Comparison of ENCODE assay signal across 1 cellular context in the genomic region with DNA sequence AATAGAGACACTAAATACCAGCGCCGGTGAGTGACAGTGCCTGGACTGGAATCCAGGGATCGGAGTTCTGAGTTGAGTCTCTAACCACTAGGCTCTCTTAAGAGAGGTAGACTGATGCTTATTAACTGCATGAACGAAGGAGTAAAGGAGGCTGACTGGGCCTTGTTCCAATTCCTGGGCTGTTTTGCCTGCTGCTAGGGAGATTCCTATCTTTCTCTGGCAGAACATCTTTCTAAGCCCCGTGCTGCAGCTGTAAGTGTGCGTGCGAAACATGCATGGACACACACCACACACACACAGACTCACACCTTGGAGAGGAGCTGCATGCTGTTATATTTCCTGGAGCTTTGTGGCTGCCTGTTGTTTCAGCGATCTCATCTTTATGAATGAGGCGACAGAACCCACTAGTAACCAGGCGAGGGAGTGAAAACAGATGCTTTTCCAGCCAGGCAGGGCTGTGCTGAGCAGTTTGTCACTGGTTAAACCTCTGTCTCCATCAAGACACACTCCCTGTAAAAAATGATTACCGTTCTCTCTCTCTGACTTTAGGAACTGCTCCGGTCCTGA.
A peak's percentile ranks its signal among the peaks of the same experiment; 100 is the strongest.
TF ChIP-seq lines count a peak whose summit lies in the region.

No MANE protein-coding gene starts in this region.

TF ChIP-seq in K562, 482 proteins besides CTCF, POLR2A, EP300 and RAD21 (continued from another document and continues in another):
- TF ChIP-seq, protein P1, sequence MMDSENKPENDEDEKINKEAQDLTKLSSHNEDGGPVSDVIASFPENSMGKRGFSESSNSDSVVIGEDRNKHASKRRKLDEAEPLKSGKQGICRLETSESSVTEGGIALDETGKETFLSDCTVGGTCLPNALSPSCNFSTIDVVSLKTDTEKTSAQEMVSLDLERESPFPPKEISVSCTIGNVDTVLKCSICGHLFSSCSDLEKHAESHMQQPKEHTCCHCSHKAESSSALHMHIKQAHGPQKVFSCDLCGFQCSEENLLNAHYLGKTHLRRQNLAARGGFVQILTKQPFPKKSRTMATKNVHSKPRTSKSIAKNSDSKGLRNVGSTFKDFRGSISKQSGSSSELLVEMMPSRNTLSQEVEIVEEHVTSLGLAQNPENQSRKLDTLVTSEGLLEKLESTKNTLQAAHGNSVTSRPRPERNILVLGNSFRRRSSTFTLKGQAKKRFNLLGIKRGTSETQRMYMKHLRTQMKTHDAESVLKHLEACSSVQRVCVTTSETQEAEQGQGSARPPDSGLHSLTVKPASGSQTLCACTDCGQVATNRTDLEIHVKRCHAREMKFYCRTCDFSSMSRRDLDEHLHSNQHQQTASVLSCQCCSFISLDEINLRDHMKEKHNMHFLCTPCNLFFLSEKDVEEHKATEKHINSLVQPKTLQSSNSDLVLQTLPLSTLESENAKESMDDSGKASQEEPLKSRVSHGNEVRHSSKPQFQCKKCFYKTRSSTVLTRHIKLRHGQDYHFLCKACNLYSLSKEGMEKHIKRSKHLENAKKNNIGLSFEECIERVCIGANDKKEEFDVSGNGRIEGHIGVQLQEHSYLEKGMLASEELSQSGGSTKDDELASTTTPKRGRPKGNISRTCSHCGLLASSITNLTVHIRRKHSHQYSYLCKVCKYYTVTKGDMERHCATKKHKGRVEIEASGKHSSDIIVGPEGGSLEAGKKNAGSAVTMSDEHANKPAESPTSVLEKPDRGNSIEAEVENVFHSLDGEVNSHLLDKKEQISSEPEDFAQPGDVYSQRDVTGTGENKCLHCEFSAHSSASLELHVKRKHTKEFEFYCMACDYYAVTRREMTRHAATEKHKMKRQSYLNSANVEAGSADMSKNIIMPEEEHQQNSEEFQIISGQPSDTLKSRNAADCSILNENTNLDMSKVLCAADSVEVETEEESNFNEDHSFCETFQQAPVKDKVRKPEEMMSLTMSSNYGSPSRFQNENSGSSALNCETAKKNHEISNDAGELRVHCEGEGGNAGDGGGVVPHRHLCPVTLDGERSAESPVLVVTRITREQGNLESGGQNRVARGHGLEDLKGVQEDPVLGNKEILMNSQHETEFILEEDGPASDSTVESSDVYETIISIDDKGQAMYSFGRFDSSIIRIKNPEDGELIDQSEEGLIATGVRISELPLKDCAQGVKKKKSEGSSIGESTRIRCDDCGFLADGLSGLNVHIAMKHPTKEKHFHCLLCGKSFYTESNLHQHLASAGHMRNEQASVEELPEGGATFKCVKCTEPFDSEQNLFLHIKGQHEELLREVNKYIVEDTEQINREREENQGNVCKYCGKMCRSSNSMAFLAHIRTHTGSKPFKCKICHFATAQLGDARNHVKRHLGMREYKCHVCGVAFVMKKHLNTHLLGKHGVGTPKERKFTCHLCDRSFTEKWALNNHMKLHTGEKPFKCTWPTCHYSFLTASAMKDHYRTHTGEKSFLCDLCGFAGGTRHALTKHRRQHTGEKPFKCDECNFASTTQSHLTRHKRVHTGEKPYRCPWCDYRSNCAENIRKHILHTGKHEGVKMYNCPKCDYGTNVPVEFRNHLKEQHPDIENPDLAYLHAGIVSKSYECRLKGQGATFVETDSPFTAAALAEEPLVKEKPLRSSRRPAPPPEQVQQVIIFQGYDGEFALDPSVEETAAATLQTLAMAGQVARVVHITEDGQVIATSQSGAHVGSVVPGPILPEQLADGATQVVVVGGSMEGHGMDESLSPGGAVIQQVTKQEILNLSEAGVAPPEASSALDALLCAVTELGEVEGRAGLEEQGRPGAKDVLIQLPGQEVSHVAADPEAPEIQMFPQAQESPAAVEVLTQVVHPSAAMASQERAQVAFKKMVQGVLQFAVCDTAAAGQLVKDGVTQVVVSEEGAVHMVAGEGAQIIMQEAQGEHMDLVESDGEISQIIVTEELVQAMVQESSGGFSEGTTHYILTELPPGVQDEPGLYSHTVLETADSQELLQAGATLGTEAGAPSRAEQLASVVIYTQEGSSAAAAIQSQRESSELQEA (IDR thresholded peaks at IDR 0.05; ENCODE audit: low read depth): no peak
- TF ChIP-seq NEUROD1 (IDR thresholded peaks at IDR 0.05; ENCODE audit: borderline replicate concordance, low read depth, low read length, partially characterized antibody) (peak; percentile 78), ZNF143 (CRISPR knock-in tag; IDR thresholded peaks at IDR 0.05) (no peak), PYGO2 (tag; IDR thresholded peaks at IDR 0.05) (peak; percentile 30; the same call in 1 of the 2 replicates), DPF2 (IDR thresholded peaks at IDR 0.05) (peak; percentile 38; the same call in 1 of the 2 replicates), TCFL5 (CRISPR knock-in tag; conservative IDR thresholded peaks at IDR 0.05) (no peak), HDAC2 (IDR thresholded peaks at IDR 0.05) (peak; percentile 75; the same call in 1 of the 2 replicates), ELF2 (CRISPR knock-in tag; IDR thresholded peaks at IDR 0.05) (no peak), FUS (optimal IDR thresholded peaks at IDR 0.05; ENCODE audit: low read depth, low read length) (no peak), PTBP1 (IDR thresholded peaks at IDR 0.05; ENCODE audit: low read depth, low read length) (no peak), HNRNPUL1 (IDR thresholded peaks at IDR 0.05; ENCODE audit: low read length) (no peak), PRPF4 (IDR thresholded peaks at IDR 0.05; ENCODE audit: insufficient read depth, low read depth, low read length, poor library complexity, severe bottlenecking) (no peak), KLF16 (IDR thresholded peaks at IDR 0.05) (no peak), CREBBP (IDR thresholded peaks at IDR 0.05; ENCODE audit: low read depth, low read length) (no peak), ZNF12 (CRISPR knock-in tag; IDR thresholded peaks at IDR 0.05) (no peak), MAFK (IDR thresholded peaks at IDR 0.05; ENCODE audit: low read length) (0 out of 2 replicates have a peak, but pooled peaks have one; percentile 25), ZFX (CRISPR knock-in tag; IDR thresholded peaks at IDR 0.05) (0 out of 2 replicates have a peak, but pooled peaks have one; percentile 30), DIDO1 (tag; IDR thresholded peaks at IDR 0.05; ENCODE audit: low read depth) (0 out of 2 replicates have a peak, but pooled peaks have one; percentile 10), ZNF354B (CRISPR knock-in tag; IDR thresholded peaks at IDR 0.05) (no peak), ZNF76 (CRISPR knock-in tag; IDR thresholded peaks at IDR 0.05; ENCODE audit: borderline replicate concordance) (no peak), TAF7 (tag; IDR thresholded peaks at IDR 0.05) (no peak), TOE1 (IDR thresholded peaks at IDR 0.05; ENCODE audit: borderline replicate concordance) (peak; percentile 52; the same call in 1 of the 2 replicates), TOE1 (CRISPR knock-in tag; IDR thresholded peaks at IDR 0.05; ENCODE audit: borderline replicate concordance, low read depth) (no peak)
- TF ChIP-seq, protein P2, sequence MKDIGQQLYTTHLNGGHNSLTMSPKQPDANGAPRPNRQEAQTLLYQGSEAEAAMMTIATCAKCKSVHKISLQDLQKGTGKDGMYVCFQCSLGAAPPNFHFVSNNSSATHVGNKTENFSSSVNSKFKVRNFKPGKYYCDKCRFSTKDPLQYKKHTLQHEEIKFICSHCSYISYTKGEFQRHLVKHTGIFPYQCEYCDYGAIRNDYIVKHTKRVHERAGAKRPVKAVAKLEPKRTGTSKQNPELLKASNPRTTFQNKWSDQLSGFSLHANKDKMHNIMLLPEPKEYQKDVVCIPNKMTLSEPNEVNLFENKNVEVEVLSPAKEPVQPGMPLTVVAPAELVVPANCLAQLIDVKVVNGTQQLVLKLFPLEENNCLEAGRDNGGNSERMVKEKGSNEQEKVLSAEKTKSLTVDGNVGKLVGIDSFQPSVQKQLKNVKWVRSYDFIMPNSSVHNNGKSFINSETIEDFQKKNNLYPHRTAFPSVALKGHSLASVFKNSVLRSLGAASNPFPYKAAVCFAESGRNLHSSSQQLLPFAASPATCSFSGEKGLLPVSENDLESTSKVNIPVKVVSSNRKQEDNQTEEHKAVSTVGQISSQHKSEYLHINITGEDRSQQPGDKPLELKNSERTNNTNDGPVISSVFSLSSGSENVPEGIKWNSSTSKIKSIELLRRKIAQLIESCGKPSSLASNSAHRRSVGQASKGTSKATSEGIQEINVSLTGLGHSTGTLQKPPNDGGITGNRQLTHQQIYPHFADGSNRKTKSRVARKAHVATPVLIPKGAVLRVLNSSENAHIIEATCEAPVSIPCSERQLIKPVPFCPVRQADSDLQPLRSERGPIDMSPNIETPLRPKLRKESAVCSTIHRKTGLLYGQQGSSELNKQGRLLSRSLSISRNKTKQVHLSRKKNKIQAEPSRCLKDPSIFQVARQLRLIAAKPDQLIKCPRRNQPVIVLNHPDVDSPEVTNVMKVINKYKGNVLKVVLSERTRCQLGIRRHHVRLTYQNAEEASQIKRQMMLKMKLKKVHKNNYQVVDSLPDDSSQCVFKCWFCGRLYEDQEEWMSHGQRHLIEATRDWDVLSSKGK (CRISPR knock-in tag; IDR thresholded peaks at IDR 0.05): no peak
- TF ChIP-seq, protein P3, sequence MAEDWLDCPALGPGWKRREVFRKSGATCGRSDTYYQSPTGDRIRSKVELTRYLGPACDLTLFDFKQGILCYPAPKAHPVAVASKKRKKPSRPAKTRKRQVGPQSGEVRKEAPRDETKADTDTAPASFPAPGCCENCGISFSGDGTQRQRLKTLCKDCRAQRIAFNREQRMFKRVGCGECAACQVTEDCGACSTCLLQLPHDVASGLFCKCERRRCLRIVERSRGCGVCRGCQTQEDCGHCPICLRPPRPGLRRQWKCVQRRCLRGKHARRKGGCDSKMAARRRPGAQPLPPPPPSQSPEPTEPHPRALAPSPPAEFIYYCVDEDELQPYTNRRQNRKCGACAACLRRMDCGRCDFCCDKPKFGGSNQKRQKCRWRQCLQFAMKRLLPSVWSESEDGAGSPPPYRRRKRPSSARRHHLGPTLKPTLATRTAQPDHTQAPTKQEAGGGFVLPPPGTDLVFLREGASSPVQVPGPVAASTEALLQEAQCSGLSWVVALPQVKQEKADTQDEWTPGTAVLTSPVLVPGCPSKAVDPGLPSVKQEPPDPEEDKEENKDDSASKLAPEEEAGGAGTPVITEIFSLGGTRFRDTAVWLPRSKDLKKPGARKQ (CRISPR knock-in tag; IDR thresholded peaks at IDR 0.05): no peak
- TF ChIP-seq, protein P4, sequence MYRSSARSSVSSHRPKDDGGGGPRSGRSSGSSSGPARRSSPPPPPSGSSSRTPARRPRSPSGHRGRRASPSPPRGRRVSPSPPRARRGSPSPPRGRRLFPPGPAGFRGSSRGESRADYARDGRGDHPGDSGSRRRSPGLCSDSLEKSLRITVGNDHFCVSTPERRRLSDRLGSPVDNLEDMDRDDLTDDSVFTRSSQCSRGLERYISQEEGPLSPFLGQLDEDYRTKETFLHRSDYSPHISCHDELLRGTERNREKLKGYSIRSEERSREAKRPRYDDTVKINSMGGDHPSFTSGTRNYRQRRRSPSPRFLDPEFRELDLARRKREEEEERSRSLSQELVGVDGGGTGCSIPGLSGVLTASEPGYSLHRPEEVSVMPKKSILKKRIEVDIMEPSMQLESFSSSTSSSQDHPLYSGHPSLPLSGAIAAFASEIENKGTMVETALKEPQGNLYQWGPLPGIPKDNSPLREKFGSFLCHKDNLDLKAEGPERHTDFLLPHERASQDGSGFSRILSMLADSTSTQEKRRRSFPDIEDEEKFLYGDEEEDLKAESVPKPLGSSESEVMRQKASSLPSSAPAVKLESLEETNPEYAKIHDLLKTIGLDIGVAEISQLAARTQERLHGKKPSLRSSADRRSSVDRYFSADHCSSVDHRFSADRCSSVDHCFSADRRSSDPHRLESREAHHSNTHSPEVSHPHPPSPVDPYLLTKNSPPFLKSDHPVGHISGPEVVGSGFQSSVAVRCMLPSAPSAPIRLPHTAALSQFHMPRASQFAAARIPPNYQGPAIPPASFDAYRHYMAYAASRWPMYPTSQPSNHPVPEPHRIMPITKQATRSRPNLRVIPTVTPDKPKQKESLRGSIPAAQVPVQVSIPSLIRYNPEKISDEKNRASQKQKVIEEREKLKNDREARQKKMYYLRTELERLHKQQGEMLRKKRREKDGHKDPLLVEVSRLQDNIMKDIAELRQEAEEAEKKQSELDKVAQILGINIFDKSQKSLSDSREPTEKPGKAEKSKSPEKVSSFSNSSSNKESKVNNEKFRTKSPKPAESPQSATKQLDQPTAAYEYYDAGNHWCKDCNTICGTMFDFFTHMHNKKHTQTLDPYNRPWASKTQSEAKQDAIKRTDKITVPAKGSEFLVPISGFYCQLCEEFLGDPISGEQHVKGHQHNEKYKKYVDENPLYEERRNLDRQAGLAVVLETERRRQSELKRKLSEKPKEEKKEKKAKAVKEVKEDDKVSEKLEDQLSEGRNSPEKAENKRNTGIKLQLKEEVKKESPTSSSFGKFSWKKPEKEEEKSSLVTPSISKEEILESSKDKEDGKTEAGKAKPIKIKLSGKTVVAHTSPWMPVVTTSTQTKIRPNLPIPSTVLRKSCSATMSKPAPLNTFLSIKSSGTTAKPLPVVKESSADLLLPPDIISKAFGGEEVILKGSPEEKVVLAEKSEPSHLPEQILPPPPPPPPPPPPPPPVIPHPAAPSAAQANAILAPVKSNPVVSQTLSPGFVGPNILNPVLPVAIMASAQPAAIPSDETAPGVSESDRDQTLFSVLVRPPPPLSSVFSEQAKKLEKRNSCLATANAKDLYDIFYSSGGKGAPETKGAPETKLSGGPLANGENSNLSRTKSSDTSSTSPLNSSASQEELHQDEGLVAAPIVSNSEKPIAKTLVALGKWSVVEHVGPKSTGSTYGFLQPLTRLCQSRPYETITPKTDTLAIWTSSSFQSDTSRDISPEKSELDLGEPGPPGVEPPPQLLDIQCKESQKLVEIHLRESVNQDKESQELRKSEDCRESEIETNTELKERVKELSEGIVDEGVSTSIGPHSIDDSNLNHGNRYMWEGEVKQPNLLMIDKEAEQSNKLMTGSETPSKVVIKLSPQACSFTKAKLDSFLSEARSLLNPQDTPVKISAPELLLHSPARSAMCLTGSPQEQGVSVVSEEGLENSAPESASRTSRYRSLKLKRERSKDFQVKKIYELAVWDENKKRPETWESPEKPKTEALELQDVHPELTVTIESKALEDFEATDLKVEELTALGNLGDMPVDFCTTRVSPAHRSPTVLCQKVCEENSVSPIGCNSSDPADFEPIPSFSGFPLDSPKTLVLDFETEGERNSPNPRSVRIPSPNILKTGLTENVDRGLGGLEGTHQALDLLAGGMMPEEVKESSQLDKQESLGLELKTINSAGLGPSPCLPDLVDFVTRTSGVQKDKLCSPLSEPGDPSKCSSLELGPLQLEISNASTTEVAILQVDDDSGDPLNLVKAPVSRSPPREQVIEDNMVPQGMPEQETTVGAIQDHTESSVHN (IDR thresholded peaks at IDR 0.05; ENCODE audit: borderline replicate concordance in 1 of 2, low read depth in 1 of 2): no peak
- TF ChIP-seq, protein P5, sequence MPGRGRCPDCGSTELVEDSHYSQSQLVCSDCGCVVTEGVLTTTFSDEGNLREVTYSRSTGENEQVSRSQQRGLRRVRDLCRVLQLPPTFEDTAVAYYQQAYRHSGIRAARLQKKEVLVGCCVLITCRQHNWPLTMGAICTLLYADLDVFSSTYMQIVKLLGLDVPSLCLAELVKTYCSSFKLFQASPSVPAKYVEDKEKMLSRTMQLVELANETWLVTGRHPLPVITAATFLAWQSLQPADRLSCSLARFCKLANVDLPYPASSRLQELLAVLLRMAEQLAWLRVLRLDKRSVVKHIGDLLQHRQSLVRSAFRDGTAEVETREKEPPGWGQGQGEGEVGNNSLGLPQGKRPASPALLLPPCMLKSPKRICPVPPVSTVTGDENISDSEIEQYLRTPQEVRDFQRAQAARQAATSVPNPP (IDR thresholded peaks at IDR 0.05; ENCODE audit: borderline replicate concordance, insufficient read depth, insufficient read length): no peak
- TF ChIP-seq, protein P6, sequence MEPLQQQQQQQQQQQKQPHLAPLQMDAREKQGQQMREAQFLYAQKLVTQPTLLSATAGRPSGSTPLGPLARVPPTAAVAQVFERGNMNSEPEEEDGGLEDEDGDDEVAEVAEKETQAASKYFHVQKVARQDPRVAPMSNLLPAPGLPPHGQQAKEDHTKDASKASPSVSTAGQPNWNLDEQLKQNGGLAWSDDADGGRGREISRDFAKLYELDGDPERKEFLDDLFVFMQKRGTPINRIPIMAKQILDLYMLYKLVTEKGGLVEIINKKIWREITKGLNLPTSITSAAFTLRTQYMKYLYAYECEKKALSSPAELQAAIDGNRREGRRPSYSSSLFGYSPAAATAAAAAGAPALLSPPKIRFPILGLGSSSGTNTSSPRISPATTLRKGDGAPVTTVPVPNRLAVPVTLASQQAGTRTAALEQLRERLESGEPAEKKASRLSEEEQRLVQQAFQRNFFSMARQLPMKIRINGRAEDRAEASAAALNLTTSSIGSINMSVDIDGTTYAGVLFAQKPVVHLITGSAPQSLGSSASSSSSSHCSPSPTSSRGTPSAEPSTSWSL (CRISPR knock-in tag; IDR thresholded peaks at IDR 0.05; ENCODE audit: borderline replicate concordance): no peak
